ENCODE assay signal across 5 cellular contexts in the genomic region with DNA sequence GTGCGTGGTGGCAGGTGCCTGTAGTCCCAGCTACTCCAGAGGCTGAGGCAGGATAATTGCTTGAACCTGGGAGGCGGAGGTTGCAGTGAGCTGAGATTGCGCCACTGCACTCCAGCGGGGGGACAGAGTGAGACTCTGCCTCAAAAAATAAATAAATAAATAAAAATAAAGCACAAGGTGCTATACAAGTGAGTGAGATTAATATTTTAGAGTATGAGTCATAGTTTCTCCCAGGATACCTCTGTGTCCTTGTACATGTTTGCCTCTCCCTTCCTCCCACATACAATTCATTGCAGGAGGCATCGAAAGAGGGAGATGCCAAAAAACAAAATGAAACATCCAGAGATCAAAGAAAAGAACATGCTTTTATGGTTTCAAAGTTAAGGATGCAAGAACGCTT. TPM values are rescaled to one million over a fixed set of nuclear protein-coding genes. Genes with fewer than 3 reads are reported as not detected.
"Had no signal": no experiment of that assay in that cellular context is flagged by ENCODE, and none has a peak within 500 bp of the region (broad histone marks: within the 10 kb centered on the region; RNA-seq: fewer than 3 reads in every experiment).

No MANE protein-coding gene starts in this region.

RNA-seq across cellular contexts. Expression of a gene that starts 14.7 kb away (rescaled TPM):
- total RNA-seq: GM23248, H4, H7, HT-29 had no signal
- polyA plus RNA-seq: GM23248, IgD-negative memory B cell had no signal
